ENCODE assay signal across 9 cellular contexts in genomic region chr16:11361751-11362742, GRCh38. TPM values are rescaled to one million over a fixed set of nuclear protein-coding genes. Genes with fewer than 3 reads are reported as not detected.
DNase-seq lines count a peak whose midpoint lies in the region; ATAC-seq, FAIRE-seq and TF ChIP-seq lines count a peak whose summit lies in the region.
"Had no signal": no experiment of that assay in that cellular context is flagged by ENCODE, and none has a peak within 500 bp of the region (broad histone marks: within the 10 kb centered on the region; RNA-seq: fewer than 3 reads in every experiment).

No MANE protein-coding gene starts in this region.

- H3K4me1 ChIP-seq in sigmoid colon = peaks cover 0 to 12% (median 6%) of the 10 kb centered on the region in 4 donors
- peaks cover 0 to 39% (median 18%) of the 10 kb centered on the region in 4 donors for H3K4me1 ChIP-seq in tibial artery

- peaks cover 21% of the 10 kb centered on the region for H3K27me3 Mint-ChIP-seq in activated B cell treated with CpG ODN at 0.5 μM for 24 hours
- no peaks in the 10 kb centered on the region for H3K27me3 Mint-ChIP-seq in nephron progenitor cell (ENCODE audit: low read depth, poor library complexity)

- no peaks in the 10 kb centered on the region for H3K9me3 Mint-ChIP-seq in activated B cell treated with CpG ODN at 0.5 μM for 24 hours
- no peaks in the 10 kb centered on the region for H3K9me3 Mint-ChIP-seq in nephron progenitor cell

- FAIRE-seq in GM18507 (lab: Jason Lieb, UNC) = peak; percentile 77
- FAIRE-seq: endometrium had no signal

- peak overlapping the region; percentile 16 for H3K27ac Mint-ChIP-seq in activated B cell treated with CpG ODN at 0.5 μM for 24 hours
- H3K27ac Mint-ChIP-seq in nephron progenitor cell = peak overlapping the region; percentile 65

- 43 to 62% methylated on average over 17 of the region's 17 CpGs for WGBS in sigmoid colon, 2 donors

- peaks cover 53% of the 10 kb centered on the region for H3K4me1 Mint-ChIP-seq in activated B cell treated with CpG ODN at 0.5 μM for 24 hours
- H3K4me1 Mint-ChIP-seq in nephron progenitor cell = peaks cover 73% of the 10 kb centered on the region

- no peak for TF ChIP-seq EP300 in sigmoid colon (IDR thresholded peaks at IDR 0.05)

- intact Hi-C loops in activated B cell treated with CpG ODN at 0.5 μM for 24 hours (cut with micrococcal nuclease) (loop anchor here (1.0 to 5.0 kb wide), 2 partner anchors 8 to 285 kb away; no protein-coding TSS in a partner anchor), sigmoid colon (cut with DNase I) (no loop called here), tibial artery (cut with DNase I; ENCODE audit: low total_unique reads) (no loop called here)

- H3K36me3 ChIP-seq in sigmoid colon (no peaks in the 10 kb centered on the region), tibial artery (no peaks in the 10 kb centered on the region)

- peak; percentile 31 for ATAC-seq in HG03095 (IDR thresholded peaks at IDR 0.05; ENCODE audit: unreplicated experiment)
- peak; percentile 49 for ATAC-seq in activated B cell treated with CpG ODN at 0.5 μM for 24 hours (ENCODE audit: low read depth)
- no peak for ATAC-seq in HG03469 (IDR thresholded peaks at IDR 0.05; ENCODE audit: unreplicated experiment)

- TF ChIP-seq CTCF in activated B cell treated with CpG ODN at 0.5 μM for 24 hours (IDR thresholded peaks at IDR 0.05) (no peak), nephron progenitor cell (IDR thresholded peaks at IDR 0.05) (no peak), sigmoid colon (IDR thresholded peaks at IDR 0.05) (no peak), tibial artery (IDR thresholded peaks at IDR 0.05) (no peak)

- no peak overlapping the region for H3K4me3 ChIP-seq in sigmoid colon
- H3K4me3 ChIP-seq in tibial artery = no peak overlapping the region

- no peak for TF ChIP-seq POLR2A in sigmoid colon (IDR thresholded peaks at IDR 0.05)

- H3K27me3 ChIP-seq in sigmoid colon (no peaks in the 10 kb centered on the region), tibial artery (no peaks in the 10 kb centered on the region)

- H3K4me3 Mint-ChIP-seq in activated B cell treated with CpG ODN at 0.5 μM for 24 hours = peak overlapping the region; percentile 67
- H3K4me3 Mint-ChIP-seq in nephron progenitor cell = peak overlapping the region; percentile 9

- H3K36me3 Mint-ChIP-seq in activated B cell treated with CpG ODN at 0.5 μM for 24 hours (ENCODE audit: low read depth) (no peaks in the 10 kb centered on the region), nephron progenitor cell (ENCODE audit: low read depth) (no peaks in the 10 kb centered on the region)

- POLR2A ChIA-PET in activated B cell treated with CpG ODN at 0.5 μM for 24 hours (lab: Charles Lee) = interaction anchor here (0.7 to 4.8 kb wide), 7 partner anchors 8 to 1083 kb away, joined by 3 to 34 read pairs (median 5); partner anchors contain the start of gene SOCS1

- H3K9me3 ChIP-seq in sigmoid colon (no peaks in the 10 kb centered on the region), tibial artery (no peaks in the 10 kb centered on the region)

- CTCF ChIA-PET in activated B cell treated with CpG ODN at 0.5 μM for 24 hours (lab: Charles Lee) = interaction anchor here (0.9 to 1.0 kb wide), 2 partner anchors 10 to 64 kb away, joined by 3 to 5 read pairs; no protein-coding TSS in a partner anchor

- no peak overlapping the region for H3K27ac ChIP-seq in sigmoid colon
- H3K27ac ChIP-seq in tibial artery = no peak overlapping the region

- DNase-seq in GM18507 (ENCODE audit: extremely low spot score, insufficient read length, low read depth) (no peak), activated B cell treated with CpG ODN at 0.5 μM for 24 hours (no peak), nephron progenitor cell (no peak), sigmoid colon (no peak), HUDEP-2 (lab: John Stamatoyannopoulos, UW; ENCODE audit: unreplicated experiment in 76 of 76) (no peak), tibial artery (no peak)

RNA-seq across cellular contexts. Expression of gene RMI2, which starts 16.8 kb away (rescaled TPM):
- 8.1 TPM in 2 replicates for total RNA-seq in activated B cell treated with CpG ODN at 0.5 μM for 24 hours
- total RNA-seq in sigmoid colon = 1 to 10 TPM in 2 of 4 donors, under 1 TPM in 2; 0.36 to 2.2 (median 1.2) TPM
- polyA plus RNA-seq in sigmoid colon = 10 to 100 TPM in 1 of 3 donors, 1 to 10 TPM in 2; 5.4 to 19.3 (median 8.1) TPM
